23 cellular contexts compared by ENCODE assay signal in the genomic region with DNA sequence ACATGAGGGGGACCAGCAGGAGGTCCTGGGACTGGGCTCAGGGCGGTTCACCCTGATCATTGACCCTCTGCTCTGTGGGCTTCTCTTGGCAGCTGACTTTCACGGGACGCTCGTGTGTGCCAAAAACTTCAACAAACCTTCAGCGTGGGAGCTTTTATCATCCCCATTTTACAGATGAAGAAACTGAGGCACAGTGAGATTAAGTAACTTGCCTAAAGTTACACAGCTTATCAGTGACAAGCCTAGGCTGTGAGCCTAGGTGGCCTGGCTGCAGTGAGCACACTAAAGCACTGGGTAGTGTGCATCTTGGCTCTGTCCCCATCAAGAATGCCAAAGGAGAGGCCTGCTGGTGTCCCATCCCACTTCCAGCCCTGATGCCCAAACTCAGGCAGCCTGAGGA. TPM values are rescaled to one million over a fixed set of nuclear protein-coding genes. Genes with fewer than 3 reads are reported as not detected.
DNase-seq lines count a peak whose midpoint lies in the region; ATAC-seq, FAIRE-seq and TF ChIP-seq lines count a peak whose summit lies in the region.
"Had no signal": no experiment of that assay in that cellular context is flagged by ENCODE, and none has a peak within 500 bp of the region (broad histone marks: within the 10 kb centered on the region; RNA-seq: fewer than 3 reads in every experiment).

No MANE protein-coding gene starts in this region.

- no peak overlapping the region for H3K4me3 ChIP-seq in right cardiac atrium (ENCODE audit: low read length)
- no peak overlapping the region for H3K4me3 ChIP-seq in heart right ventricle
- H3K4me3 ChIP-seq in IMR-90 (ENCODE audit: insufficient read depth, low read depth, low read length), result no peak overlapping the region
- no peak overlapping the region for H3K4me3 ChIP-seq in K562
- H3K4me3 ChIP-seq: A549; BLaER1 treated with 17β-estradiol and CSF1 and Interleukin-3, amounts not matched to agents 10 nM and 100 nM had no signal

- in situ Hi-C loops in IMR-90 (cut with MboI; ENCODE audit: low sequenced_read_pairs), result no loop called here
- in situ Hi-C loops in K562 (cut with MboI), result no loop called here

- no peak overlapping the region for H3K14ac ChIP-seq in IMR-90 (replicated peaks; ENCODE audit: low read depth, low read length)

- peak in 2 of 3 donors; percentile 5 to 22 for DNase-seq in right cardiac atrium
- no peak for DNase-seq in heart right ventricle
- DNase-seq in IMR-90, result no peak
- DNase-seq in K562 (ENCODE audit: extremely low read depth in 1 of 4, low spot score in 3 of 4), result no peak
- DNase-seq in HFFc6, result no peak
- DNase-seq: AML-193; Caco-2; Calu3; CD4-positive, alpha-beta T cell; CD8-positive, alpha-beta T cell; DMS79 treated with DMSO at 0.1 percent for 48 hours; GF-D8 had no signal

- FAIRE-seq in K562 (lab: Jason Lieb, UNC), result no peak
- FAIRE-seq: A549, D721Med, G401.6, GM12891, GM19239 had no signal

- TF ChIP-seq CTCF in heart right ventricle (IDR thresholded peaks at IDR 0.05) (no peak), IMR-90 (conservative IDR thresholded peaks at IDR 0.05; ENCODE audit: low read depth, low read length) (no peak), K562 (IDR thresholded peaks at IDR 0.05 in 2 of 3, conservative IDR thresholded peaks at IDR 0.05 in 1 of 3; ENCODE audit: insufficient read depth in 2 of 3, low read depth in 1 of 3, low read length in 3 of 3) (no peak), nephron (IDR thresholded peaks at IDR 0.05; ENCODE audit: unreplicated experiment in 3 of 3) (no peak), HFFc6 (IDR thresholded peaks at IDR 0.05) (no peak)

- H3K4me1 Mint-ChIP-seq in nephron (peaks cover 43% of the 10 kb centered on the region), HFFc6 (ENCODE audit: low read depth) (no peaks in the 10 kb centered on the region)
- H3K4me1 Mint-ChIP-seq: B cell had no signal

- H2BK120ac ChIP-seq in IMR-90 (ENCODE audit: low read depth, low read length), result no peak overlapping the region

- H3K27me3 Mint-ChIP-seq in nephron (ENCODE audit: low read depth) (peaks cover 8% of the 10 kb centered on the region), HFFc6 (ENCODE audit: insufficient read depth) (peaks cover 8% of the 10 kb centered on the region)
- H3K27me3 Mint-ChIP-seq: B cell; CD4-positive, alpha-beta T cell had no signal

- H3K36me3 Mint-ChIP-seq in nephron (ENCODE audit: low read depth) (no peaks in the 10 kb centered on the region), HFFc6 (ENCODE audit: low read depth) (no peaks in the 10 kb centered on the region)
- H3K36me3 Mint-ChIP-seq: CD8-positive, alpha-beta T cell had no signal

- CTCF ChIA-PET in IMR-90 (lab: Yijun Ruan, JAX) (no interaction called here), K562 (lab: Yijun Ruan, JAX; ENCODE audit: low intra/inter-chr PET ratio) (no interaction called here)

- no peak overlapping the region for H3K23ac ChIP-seq in IMR-90 (ENCODE audit: low read depth, low read length)

- ATAC-seq in right cardiac atrium (no peak), heart right ventricle (no peak), IMR-90 (ENCODE audit: low read depth) (no peak), K562 (no peak), HG03159 (IDR thresholded peaks at IDR 0.05; ENCODE audit: unreplicated experiment) (no peak)
- ATAC-seq: A549; CD8-positive, alpha-beta T cell had no signal

- no peak for TF ChIP-seq POLR2A in IMR-90 (IDR thresholded peaks at IDR 0.05; ENCODE audit: low read depth, low read length)
- no peak for TF ChIP-seq POLR2A in K562 (conservative IDR thresholded peaks at IDR 0.05)

- no peak overlapping the region for H2BK15ac ChIP-seq in IMR-90 (ENCODE audit: low read depth, low read length)

- 92% methylated on average over 5 of the region's 5 CpGs for WGBS in right cardiac atrium
- WGBS in heart right ventricle, 2 donors, result 91 to 94% methylated on average over 5 of the region's 5 CpGs
- WGBS in IMR-90 (ENCODE audit: extremely low coverage in 2 of 2, insufficient read length in 1 of 2), 2 experiments, result no CpG with 5 or more reads among the region's 5 CpGs
- 97% methylated on average over 4 of the region's 5 CpGs for WGBS in K562 (ENCODE audit: insufficient coverage, low coverage, missing lambda C conversion rate)

- no peak overlapping the region for H3K18ac ChIP-seq in IMR-90 (ENCODE audit: low read depth, low read length)

- H3K4me3 Mint-ChIP-seq in nephron (no peak overlapping the region), HFFc6 (no peak overlapping the region)
- H3K4me3 Mint-ChIP-seq: B cell; CD4-positive, alpha-beta T cell; CD8-positive, alpha-beta T cell had no signal

- peaks cover 3% of the 10 kb centered on the region; the same call in 1 of the 2 replicates for H3K9me1 ChIP-seq in IMR-90 (ENCODE audit: insufficient read depth, low read length)
- H3K9me1 ChIP-seq in K562 (ENCODE audit: control insufficient read depth, insufficient read depth, low read length), result no peaks in the 10 kb centered on the region

- H3K56ac ChIP-seq in IMR-90 (ENCODE audit: extremely low read depth, insufficient read depth, low read length), result no peak overlapping the region

- H3K4me1 ChIP-seq in right cardiac atrium (ENCODE audit: control insufficient read depth, insufficient read depth, low read length), result no peaks in the 10 kb centered on the region
- H3K4me1 ChIP-seq in heart right ventricle, result peaks cover 0 to 14% (median 3%) of the 10 kb centered on the region in 9 donors
- peaks cover 3% of the 10 kb centered on the region; the same call in 1 of the 2 replicates for H3K4me1 ChIP-seq in IMR-90 (ENCODE audit: control insufficient read depth, insufficient read depth, low read length)
- H3K4me1 ChIP-seq in K562 (replicated peaks in 1 of 2; ENCODE audit: control insufficient read depth in 2 of 2, insufficient read depth in 2 of 2, low read length in 2 of 2), result peaks cover 23 to 53% of the 10 kb centered on the region in 2 experiments
- H3K4me1 ChIP-seq: A549 had no signal

- no peak overlapping the region for H4K8ac ChIP-seq in IMR-90 (ENCODE audit: low read depth in 2 of 2, low read length in 2 of 2)

- H3K9ac ChIP-seq in IMR-90 (ENCODE audit: low read depth, low read length) (no peak overlapping the region), K562 (ENCODE audit: insufficient read depth in 1 of 2, low read depth in 2 of 2, low read length in 2 of 2) (peak overlapping the region in 1 of 2 experiments; percentile 73; a peak in 2 of 4 replicates)

- POLR2A ChIA-PET in IMR-90 (lab: Charles Lee; ENCODE audit: unreplicated experiment), result no interaction called here
- POLR2A ChIA-PET in K562 (lab: Yijun Ruan, JAX), result interaction anchor here (0.6 to 0.8 kb wide), 2 partner anchors 11 to 1428 kb away, joined by 3 to 4 read pairs; no protein-coding TSS in a partner anchor

- H3K9me3 Mint-ChIP-seq in nephron, result no peaks in the 10 kb centered on the region
- no peaks in the 10 kb centered on the region for H3K9me3 Mint-ChIP-seq in HFFc6
- H3K9me3 Mint-ChIP-seq: CD4-positive, alpha-beta T cell; CD8-positive, alpha-beta T cell had no signal

- H2BK5ac ChIP-seq in IMR-90 (ENCODE audit: low read depth, low read length, poor library complexity, severe bottlenecking), result no peak overlapping the region

- no peak overlapping the region for H2BK20ac ChIP-seq in IMR-90 (ENCODE audit: low read depth, low read length)

- H4K91ac ChIP-seq in IMR-90 (ENCODE audit: insufficient read depth, low read depth, low read length), result no peak overlapping the region

- no peak overlapping the region for H2AK9ac ChIP-seq in IMR-90 (replicated peaks; ENCODE audit: low read depth, low read length, poor library complexity)

- no TSS peak for BruUV-seq in IMR-90 (replicated peaks; lab: Mats Ljungman, UMichigan)
- BruUV-seq in K562 (replicated peaks; lab: Mats Ljungman, UMichigan), result no TSS peak

- no peak overlapping the region for H3K4me2 ChIP-seq in IMR-90 (ENCODE audit: low read depth, low read length)
- H3K4me2 ChIP-seq in K562 (ENCODE audit: insufficient read depth, low read length), result no peak overlapping the region
- H3K4me2 ChIP-seq: A549; BLaER1 treated with 17β-estradiol and CSF1 and Interleukin-3, amounts not matched to agents 10 nM and 100 nM had no signal

- dilution Hi-C loops in IMR-90 (cut with HindIII; ENCODE audit: low sequenced_read_pairs, unreplicated experiment), result no loop called here

- H3K9me3 ChIP-seq in right cardiac atrium (ENCODE audit: control insufficient read depth, low read length) (no peaks in the 10 kb centered on the region), heart right ventricle (no peaks in the 10 kb centered on the region), IMR-90 (ENCODE audit: control insufficient read depth, insufficient read depth, low read length) (no peaks in the 10 kb centered on the region), K562 (replicated peaks; ENCODE audit: control insufficient read depth, insufficient read depth, low read depth, low read length) (no peaks in the 10 kb centered on the region)
- H3K9me3 ChIP-seq: A549; BLaER1 treated with 17β-estradiol and CSF1 and Interleukin-3, amounts not matched to agents 10 nM and 100 nM; Caco-2 had no signal

- peaks cover 0 to 6% (median 0%) of the 10 kb centered on the region in 9 donors for H3K36me3 ChIP-seq in heart right ventricle
- no peaks in the 10 kb centered on the region for H3K36me3 ChIP-seq in IMR-90 (ENCODE audit: control insufficient read depth, insufficient read depth, low read length)
- H3K36me3 ChIP-seq in K562 (ENCODE audit: control insufficient read depth, insufficient read depth, low read length), result peaks cover 11% of the 10 kb centered on the region; the same call in 2 of the 3 replicates

- peak overlapping the region; percentile 69 to 84 (median 75) for H3K27ac Mint-ChIP-seq in nephron
- no peak overlapping the region for H3K27ac Mint-ChIP-seq in HFFc6
- H3K27ac Mint-ChIP-seq: B cell; CD4-positive, alpha-beta T cell; CD8-positive, alpha-beta T cell had no signal

- no peaks in the 10 kb centered on the region for H3K79me1 ChIP-seq in IMR-90 (ENCODE audit: low read depth in 1 of 2, low read length in 2 of 2)

- H2AFZ ChIP-seq in IMR-90 (replicated peaks; ENCODE audit: low read length, poor library complexity) (peak overlapping the region; percentile 58), K562 (ENCODE audit: low read depth, low read length) (no peak overlapping the region)

- H3K27me3 ChIP-seq in right cardiac atrium (ENCODE audit: control insufficient read depth, insufficient read depth) (no peaks in the 10 kb centered on the region), heart right ventricle (no peaks in the 10 kb centered on the region), IMR-90 (ENCODE audit: control insufficient read depth, insufficient read depth, low read length) (no peaks in the 10 kb centered on the region), K562 (ENCODE audit: control insufficient read depth in 2 of 2, insufficient read depth in 2 of 2, low read length in 2 of 2) (no peaks in the 10 kb centered on the region)
- H3K27me3 ChIP-seq: BLaER1 treated with 17β-estradiol and CSF1 and Interleukin-3, amounts not matched to agents 10 nM and 100 nM had no signal

- H3K4ac ChIP-seq in IMR-90 (ENCODE audit: low read depth, low read length), result no peak overlapping the region

- no peak overlapping the region for H4K5ac ChIP-seq in IMR-90 (ENCODE audit: low read depth, low read length)

- no peak for TF ChIP-seq RAD21 in IMR-90 (IDR thresholded peaks at IDR 0.05; ENCODE audit: low read length)
- no peak for TF ChIP-seq RAD21 in K562 (CRISPR knock-in tag; conservative IDR thresholded peaks at IDR 0.05 in 1 of 2, IDR thresholded peaks at IDR 0.05 in 1 of 2)

- H3K27ac ChIP-seq in right cardiac atrium (ENCODE audit: low read length) (no peak overlapping the region), heart right ventricle (no peak overlapping the region), IMR-90 (ENCODE audit: insufficient read depth, low read length) (no peak overlapping the region), K562 (ENCODE audit: extremely low read depth, low read depth, low read length) (no peak overlapping the region)
- H3K27ac ChIP-seq: 22Rv1; A549; BLaER1 treated with 17β-estradiol and CSF1 and Interleukin-3, amounts not matched to agents 10 nM and 100 nM; C4-2B had no signal

- intact Hi-C loops in right cardiac atrium (cut with DNase I), result no loop called here
- intact Hi-C loops in heart right ventricle (cut with DNase I), result no loop called here
- intact Hi-C loops in IMR-90 (cut with micrococcal nuclease), result no loop called here
- intact Hi-C loops in K562 (cut with micrococcal nuclease), result no loop called here

- H2AK5ac ChIP-seq in IMR-90 (ENCODE audit: low read depth, low read length), result no peak overlapping the region

- TF ChIP-seq EP300 in K562 (IDR thresholded peaks at IDR 0.05; ENCODE audit: low read length), result no peak

- H3K79me2 ChIP-seq in K562 (ENCODE audit: control insufficient read depth, insufficient read depth, low read length), result no peaks in the 10 kb centered on the region

- H4K20me1 ChIP-seq in IMR-90 (ENCODE audit: insufficient read depth, low read length) (no peaks in the 10 kb centered on the region), K562 (replicated peaks; ENCODE audit: control insufficient read depth, insufficient read depth, low read length) (no peaks in the 10 kb centered on the region)

RNA-seq across cellular contexts. Expression of gene DUSP7, which starts 23.6 kb away (rescaled TPM):
- 10 to 100 TPM; 27.2 to 39.9 (median 36.2) TPM for total RNA-seq in right cardiac atrium
- 18.1 TPM for polyA plus RNA-seq in right cardiac atrium
- total RNA-seq in heart right ventricle, result 10 to 100 TPM; 11.3 to 29.7 (median 15.8) TPM
- polyA plus RNA-seq in heart right ventricle, result 10 to 100 TPM; 10.4 to 19.2 TPM
- 9.3 and 9.7 TPM in 2 replicates for total RNA-seq in IMR-90 (2012; rRNA removed)
- polyA plus RNA-seq in IMR-90 (2012; rRNA removed), result 24.0 and 27.8 TPM in 2 replicates
- 10.9 and 26.7 TPM in 2 replicates for polyA plus RNA-seq in IMR-90 (2012; cell fraction: cytosol; rRNA removed)
- polyA plus RNA-seq in IMR-90 (2012; cell fraction: nucleus; rRNA removed; ENCODE audit: low replicate concordance), result 8.9 and 16.8 TPM in 2 replicates
- total RNA-seq in K562 (2011; cell fraction: chromatin; rRNA removed; ENCODE audit: low replicate concordance), result 8.6 and 27.9 TPM in 2 replicates
- 22.9 and 25.2 TPM in 2 replicates for total RNA-seq in K562 (2011; cell fraction: nucleolus; rRNA removed)
- 15.6 and 17.5 TPM in 2 replicates for total RNA-seq in K562 (2011; cell fraction: nucleoplasm; rRNA removed)
- 8.2 and 13.0 TPM in 2 replicates for total RNA-seq in K562 (2014; rRNA removed)
- total RNA-seq in K562 (2014; rRNA removed; fragmentation: Illumina TruSeq; extraction: Trizol), result 3.0 and 3.6 TPM in 2 replicates
- total RNA-seq in K562 (2015; rRNA removed; fragmentation: Illumina TruSeq; extraction: Trizol), result 7.6 and 8.5 TPM in 2 replicates
- total RNA-seq in K562 (2021), result 15.8 and 16.6 TPM in 2 replicates
- 8.4 and 13.8 TPM in 2 replicates for polyA plus RNA-seq in K562 (2011; rRNA removed)
- 18.8 and 26.6 TPM in 2 replicates for polyA plus RNA-seq in K562 (2011; cell fraction: cytosol; rRNA removed)
- polyA plus RNA-seq in K562 (2011; cell fraction: nucleus; rRNA removed), result 20.3 and 23.2 TPM in 2 replicates
- 5.7 and 8.1 TPM in 2 replicates for polyA plus RNA-seq in K562 (2012)
- 11.0 and 11.3 TPM in 2 replicates for polyA plus RNA-seq in K562 (2014; fragmentation: Illumina TruSeq; extraction: Trizol)
- polyA plus RNA-seq in K562 (2014; fragmentation: Nextera tagmentation; extraction: Ambion mirVana), result under 1 TPM; 0.45 to 0.58 TPM
- polyA plus RNA-seq in K562 (2014; rRNA removed), result 11.8 and 12.6 TPM in 2 replicates
- polyA minus RNA-seq in K562 (2011; rRNA and poly(A)+ RNA removed), result 12.8 and 20.2 TPM in 2 replicates
- 15.9 and 16.3 TPM in 2 replicates for polyA minus RNA-seq in K562 (2011; cell fraction: cytosol; rRNA and poly(A)+ RNA removed)
- 17.9 and 25.9 TPM in 2 replicates for polyA minus RNA-seq in K562 (2011; cell fraction: nucleus; rRNA and poly(A)+ RNA removed)
- 10 to 100 TPM; 31.7 to 43.3 (median 37.4) TPM for total RNA-seq in HFFc6 (2021; fragmentation: NEBNext Ultra II Directional; extraction: Animal tissue kit (Norgen Biotek cat#: 25700))

Comparison
In these comparisons a context has a peak if more than half of its experiments do, and no peak if none do; other contexts are left out.
1. DNase-seq: peak in right cardiac atrium (2 of 3); none in heart right ventricle (0 of 2), IMR-90 (single experiment), K562 (0 of 4) and HFFc6 (single experiment).